Comparison of ENCODE assay signal across 9 cellular contexts in genomic region chr15:56468271-56468912, GRCh38. TPM values are rescaled to one million over a fixed set of nuclear protein-coding genes. Genes with fewer than 3 reads are reported as not detected.
DNase-seq lines count a peak whose midpoint lies in the region; ATAC-seq, FAIRE-seq and TF ChIP-seq lines count a peak whose summit lies in the region.
"Had no signal": no experiment of that assay in that cellular context is flagged by ENCODE, and none has a peak within 500 bp of the region (broad histone marks: within the 10 kb centered on the region; RNA-seq: fewer than 3 reads in every experiment).

No MANE protein-coding gene starts in this region.

- H3K36me3 Mint-ChIP-seq in CD8-positive, alpha-beta memory T cell = no peaks in the 10 kb centered on the region

- no peak overlapping the region for H3K27ac ChIP-seq in CD8-positive, alpha-beta memory T cell (ENCODE audit: low read depth, low read length)
- H3K27ac ChIP-seq in Karpas-422 (ENCODE audit: low read length) = peak overlapping the region; percentile 75
- no peak overlapping the region for H3K27ac ChIP-seq in K562 (ENCODE audit: extremely low read depth, low read depth, low read length)
- no peak overlapping the region for H3K27ac ChIP-seq in sigmoid colon
- H3K27ac ChIP-seq: upper lobe of left lung had no signal

- no peak for FAIRE-seq in K562 (lab: Jason Lieb, UNC)

- no peaks in the 10 kb centered on the region for H3K36me3 ChIP-seq in CD8-positive, alpha-beta memory T cell (ENCODE audit: insufficient read depth, low read length)
- H3K36me3 ChIP-seq in Karpas-422 (ENCODE audit: insufficient read depth, low read length) (no peaks in the 10 kb centered on the region), K562 (ENCODE audit: control insufficient read depth, insufficient read depth, low read length) (no peaks in the 10 kb centered on the region), sigmoid colon (no peaks in the 10 kb centered on the region)
- H3K36me3 ChIP-seq: upper lobe of left lung had no signal

- intact Hi-C loops in K562 (cut with micrococcal nuclease) = no loop called here
- intact Hi-C loops in sigmoid colon (cut with DNase I) = no loop called here
- intact Hi-C loops in Right ventricle myocardium inferior (cut with DNase I) = no loop called here

- H3K9ac ChIP-seq in Karpas-422 (ENCODE audit: low read length) (peak overlapping the region; percentile 52), K562 (ENCODE audit: insufficient read depth in 1 of 2, low read depth in 2 of 2, low read length in 2 of 2) (0 out of 4 replicates have a peak overlapping the region, but pooled peaks of 1 of the 2 experiments have one; percentile 14)

- H3K27me3 ChIP-seq in CD8-positive, alpha-beta memory T cell (ENCODE audit: insufficient read depth, low read length, poor library complexity, severe bottlenecking) = peaks cover 8% of the 10 kb centered on the region
- H3K27me3 ChIP-seq in Karpas-422 (ENCODE audit: low read length) = no peaks in the 10 kb centered on the region
- H3K27me3 ChIP-seq in K562 (ENCODE audit: control insufficient read depth in 2 of 2, insufficient read depth in 2 of 2, low read length in 2 of 2) = no peaks in the 10 kb centered on the region
- H3K27me3 ChIP-seq in sigmoid colon = no peaks in the 10 kb centered on the region
- H3K27me3 ChIP-seq: upper lobe of left lung had no signal

- in situ Hi-C loops in K562 (cut with MboI) = no loop called here

- no peak for TF ChIP-seq RAD21 in K562 (CRISPR knock-in tag; conservative IDR thresholded peaks at IDR 0.05 in 1 of 2, IDR thresholded peaks at IDR 0.05 in 1 of 2)

- no peaks in the 10 kb centered on the region for H4K20me1 ChIP-seq in Karpas-422 (ENCODE audit: insufficient read depth, low read depth, low read length)
- H4K20me1 ChIP-seq in K562 (replicated peaks; ENCODE audit: control insufficient read depth, insufficient read depth, low read length) = no peaks in the 10 kb centered on the region

- H3K9me2 ChIP-seq in Karpas-422 (replicated peaks; ENCODE audit: insufficient read depth, low read length) = no peaks in the 10 kb centered on the region

- CTCF ChIA-PET in CD8-positive, alpha-beta memory T cell (lab: Charles Lee) = no interaction called here
- CTCF ChIA-PET in K562 (lab: Yijun Ruan, JAX; ENCODE audit: low intra/inter-chr PET ratio) = no interaction called here

- H3K4me3 Mint-ChIP-seq in CD8-positive, alpha-beta memory T cell = peak overlapping the region; percentile 67 to 88 (median 82)

- H3K4me1 Mint-ChIP-seq in CD8-positive, alpha-beta memory T cell = peaks cover 18 to 32% (median 28%) of the 10 kb centered on the region in 3 donors

- TF ChIP-seq EP300 in K562 (IDR thresholded peaks at IDR 0.05; ENCODE audit: low read length) (no peak), sigmoid colon (IDR thresholded peaks at IDR 0.05) (no peak)

- H3K79me2 ChIP-seq in Karpas-422 (ENCODE audit: low read length) (peaks cover 11% of the 10 kb centered on the region), K562 (ENCODE audit: control insufficient read depth, insufficient read depth, low read length) (no peaks in the 10 kb centered on the region)

- peak overlapping the region in 6 of 8 donors; percentile 2 to 33 (median 22) for H3K27ac Mint-ChIP-seq in CD8-positive, alpha-beta memory T cell

- peak overlapping the region; percentile 49 for H3K4me3 ChIP-seq in CD8-positive, alpha-beta memory T cell (ENCODE audit: low read length)
- peak overlapping the region; percentile 45 for H3K4me3 ChIP-seq in Karpas-422 (ENCODE audit: low read length)
- peak overlapping the region; percentile 5; the same call in 1 of the 2 replicates for H3K4me3 ChIP-seq in K562
- H3K4me3 ChIP-seq in sigmoid colon = peak overlapping the region in 3 of 4 donors; percentile 21 to 30 (median 21)

- H3K4me1 ChIP-seq in CD8-positive, alpha-beta memory T cell (ENCODE audit: insufficient read depth, low read length) = peaks cover 8% of the 10 kb centered on the region
- H3K4me1 ChIP-seq in Karpas-422 (ENCODE audit: low read length) (peaks cover 39% of the 10 kb centered on the region), K562 (replicated peaks in 1 of 2; ENCODE audit: control insufficient read depth in 2 of 2, insufficient read depth in 2 of 2, low read length in 2 of 2) (peaks cover 7 to 8% of the 10 kb centered on the region in 2 experiments; a peak in 4 of 5 replicates), sigmoid colon (peaks cover 0 to 14% (median 5%) of the 10 kb centered on the region in 4 donors)

- H3K9me3 ChIP-seq in CD8-positive, alpha-beta memory T cell (ENCODE audit: low read length) = no peaks in the 10 kb centered on the region
- H3K9me3 ChIP-seq in Karpas-422 (ENCODE audit: low read length) (no peaks in the 10 kb centered on the region), K562 (replicated peaks; ENCODE audit: control insufficient read depth, insufficient read depth, low read depth, low read length) (no peaks in the 10 kb centered on the region), sigmoid colon (no peaks in the 10 kb centered on the region)
- H3K9me3 ChIP-seq: upper lobe of left lung had no signal

- POLR2A ChIA-PET in CD8-positive, alpha-beta memory T cell (lab: Charles Lee) = no interaction called here
- POLR2A ChIA-PET in K562 (lab: Yijun Ruan, JAX) = no interaction called here

- no peaks in the 10 kb centered on the region for H3K9me3 Mint-ChIP-seq in CD8-positive, alpha-beta memory T cell

- 8% methylated on average over 2 of the region's 2 CpGs for WGBS in K562 (ENCODE audit: insufficient coverage, low coverage, missing lambda C conversion rate)
- WGBS in sigmoid colon, 2 donors = 2 to 22% methylated on average over 2 of the region's 2 CpGs

- TF ChIP-seq CTCF in K562 (IDR thresholded peaks at IDR 0.05 in 2 of 3, conservative IDR thresholded peaks at IDR 0.05 in 1 of 3; ENCODE audit: insufficient read depth in 2 of 3, low read depth in 1 of 3, low read length in 3 of 3) (no peak), sigmoid colon (IDR thresholded peaks at IDR 0.05) (no peak)

- no TSS peak for BruUV-seq in K562 (replicated peaks; lab: Mats Ljungman, UMichigan)

- H3K4me2 ChIP-seq in Karpas-422 (ENCODE audit: low read depth, low read length, poor library complexity, severe bottlenecking) (peak overlapping the region; percentile 69), K562 (ENCODE audit: insufficient read depth, low read length) (peak overlapping the region; percentile 57)

- peaks cover 19 to 20% of the 10 kb centered on the region in 2 donors for H3K27me3 Mint-ChIP-seq in CD8-positive, alpha-beta memory T cell

- DNase-seq in CD8-positive, alpha-beta memory T cell = peak in 2 of 5 donors; percentile 2 to 11
- peak; percentile 78 for DNase-seq in Karpas-422
- DNase-seq in K562 (ENCODE audit: extremely low read depth in 1 of 4, low spot score in 3 of 4) = peak in 1 of 4 experiments; percentile 16
- DNase-seq in sigmoid colon = no peak
- no peak for DNase-seq in NCI-H1436 (lab: John Stamatoyannopoulos, UW)
- no peak for DNase-seq in Right ventricle myocardium inferior (ENCODE audit: missing footprints)
- no peak for DNase-seq in iPS-NIHi11 (ENCODE audit: low spot score)
- DNase-seq: upper lobe of left lung had no signal

- H2AFZ ChIP-seq in Karpas-422 (ENCODE audit: low read length) (peak overlapping the region; percentile 29), K562 (ENCODE audit: low read depth, low read length) (peak overlapping the region; percentile 74)

- H3K9me1 ChIP-seq in K562 (ENCODE audit: control insufficient read depth, insufficient read depth, low read length) = no peaks in the 10 kb centered on the region

- ATAC-seq in GM19467 (IDR thresholded peaks at IDR 0.05; ENCODE audit: unreplicated experiment) (peak; percentile 50), K562 (no peak), Right ventricle myocardium inferior (no peak)

- TF ChIP-seq POLR2A in K562 (conservative IDR thresholded peaks at IDR 0.05) (no peak), sigmoid colon (IDR thresholded peaks at IDR 0.05) (no peak)

TF ChIP-seq in K562, 482 proteins besides CTCF, POLR2A, EP300 and RAD21 (continues in another document):
- TF ChIP-seq PTTG1 (tag; IDR thresholded peaks at IDR 0.05; ENCODE audit: low read depth) = no peak
- TF ChIP-seq EZH2 (IDR thresholded peaks at IDR 0.05; ENCODE audit: borderline replicate concordance, low read depth, low read length) = no peak
- TF ChIP-seq SMAD2 (IDR thresholded peaks at IDR 0.05; ENCODE audit: low read depth, low read length) = no peak
- TF ChIP-seq MAFG (tag; conservative IDR thresholded peaks at IDR 0.05) = peak; percentile 42

RNA-seq across cellular contexts. Expression of gene MNS1, which starts 3.5 kb away (rescaled TPM):
- total RNA-seq in CD8-positive, alpha-beta memory T cell = under 1 TPM; 0.74 to 0.82 TPM
- not detected for polyA plus RNA-seq in CD8-positive, alpha-beta memory T cell
- 3.5 and 4.6 TPM in 2 replicates for total RNA-seq in Karpas-422 (2014; rRNA removed; shearing (Covaris generic); ENCODE audit: low replicate concordance)
- 1.5 TPM in 1 of 2 replicates, not detected in the other for total RNA-seq in K562 (2011; cell fraction: chromatin; rRNA removed; ENCODE audit: low replicate concordance)
- not detected in 2 replicates for total RNA-seq in K562 (2011; cell fraction: nucleolus; rRNA removed)
- total RNA-seq in K562 (2011; cell fraction: nucleoplasm; rRNA removed) = 0.29 and 0.31 TPM in 2 replicates
- total RNA-seq in K562 (2014; rRNA removed) (2.4 and 3.6 TPM in 2 replicates), K562 (2014; rRNA removed; fragmentation: Illumina TruSeq; extraction: Trizol) (7.2 and 9.2 TPM in 2 replicates), K562 (2015; rRNA removed; fragmentation: Illumina TruSeq; extraction: Trizol) (9.6 and 10.3 TPM in 2 replicates), K562 (2021) (2.5 and 2.7 TPM in 2 replicates), sigmoid colon (1 to 10 TPM in 2 of 4 donors, under 1 TPM in 2; 0.55 to 1.2 (median 0.87) TPM), Right ventricle myocardium inferior (1.0 TPM)
- polyA plus RNA-seq in K562 (2011; rRNA removed) (1.1 and 1.2 TPM in 2 replicates), K562 (2014; fragmentation: Illumina TruSeq; extraction: Trizol) (5.6 and 8.1 TPM in 2 replicates), K562 (2014; fragmentation: Nextera tagmentation; extraction: Ambion mirVana) (1 to 10 TPM; 2.0 to 2.4 TPM), K562 (2014; rRNA removed) (3.5 and 4.8 TPM in 2 replicates), sigmoid colon (1 to 10 TPM; 1.2 to 1.9 (median 1.8) TPM)
- 0.21 and 0.32 TPM in 2 replicates for polyA plus RNA-seq in K562 (2011; cell fraction: cytosol; rRNA removed)
- polyA plus RNA-seq in K562 (2011; cell fraction: nucleus; rRNA removed) = 0.18 and 0.67 TPM in 2 replicates
- polyA plus RNA-seq in K562 (2012) = 5.3 and 5.7 TPM in 2 replicates
- polyA minus RNA-seq in K562 (2011; rRNA and poly(A)+ RNA removed) = 0.81 and 1.9 TPM in 2 replicates
- 0.57 TPM in 1 of 2 replicates, not detected in the other for polyA minus RNA-seq in K562 (2011; cell fraction: cytosol; rRNA and poly(A)+ RNA removed)
- 0.40 and 3.3 TPM in 2 replicates for polyA minus RNA-seq in K562 (2011; cell fraction: nucleus; rRNA and poly(A)+ RNA removed)
